14 cellular contexts compared by ENCODE assay signal in the genomic region with DNA sequence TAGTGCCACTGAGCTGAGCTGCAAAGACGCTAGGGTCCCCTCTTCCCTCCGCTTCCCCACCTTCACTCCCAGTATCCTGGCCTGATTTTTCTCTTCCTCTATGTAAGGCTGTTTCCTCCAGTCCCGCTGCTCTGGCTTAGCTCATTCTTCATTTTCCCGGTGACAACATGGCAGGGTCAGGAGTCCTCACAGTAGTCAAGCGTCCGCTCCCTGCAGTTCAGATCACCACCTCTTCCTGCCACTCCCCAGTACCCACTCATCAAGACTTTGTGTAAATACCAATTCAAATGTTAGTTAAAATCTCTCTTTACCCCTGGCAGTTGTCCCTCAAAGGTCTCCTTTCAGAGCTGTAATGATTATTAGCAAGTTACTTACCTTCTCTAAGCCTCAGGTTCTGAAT.
DNase-seq lines count a peak whose midpoint lies in the region; ATAC-seq and TF ChIP-seq lines count a peak whose summit lies in the region.
"Had no signal": no experiment of that assay in that cellular context is flagged by ENCODE, and none has a peak within 500 bp of the region (broad histone marks: within the 10 kb centered on the region; RNA-seq: fewer than 3 reads in every experiment).

No MANE protein-coding gene starts in this region.

- no peak for TF ChIP-seq POLR2A in thyroid gland (IDR thresholded peaks at IDR 0.05)

- ATAC-seq in GM23338, result no peak
- no peak for ATAC-seq in HG03354 (IDR thresholded peaks at IDR 0.05; ENCODE audit: poor library complexity, severe bottlenecking, unreplicated experiment)

- intact Hi-C loops in thyroid gland (cut with DNase I), result no loop called here

- TF ChIP-seq CTCF in GM23338 (conservative IDR thresholded peaks at IDR 0.05; ENCODE audit: low read depth in 2 of 2) (no peak), brain (conservative IDR thresholded peaks at IDR 0.05) (no peak), neural crest cell (conservative IDR thresholded peaks at IDR 0.05) (no peak), coronary artery (IDR thresholded peaks at IDR 0.05) (no peak), thyroid gland (IDR thresholded peaks at IDR 0.05) (no peak)

- H3K79me2 ChIP-seq in GM23338 (replicated peaks; ENCODE audit: insufficient read depth), result no peaks in the 10 kb centered on the region

- H3K4me3 ChIP-seq in GM23338, result no peak overlapping the region
- H3K4me3 ChIP-seq in coronary artery, result no peak overlapping the region
- H3K4me3 ChIP-seq in thyroid gland (replicated peaks in 1 of 3), result no peak overlapping the region

- H3K9me3 ChIP-seq in thyroid gland, result no peaks in the 10 kb centered on the region

- peak overlapping the region; percentile 56; the same call in 1 of the 2 replicates for H2AFZ ChIP-seq in GM23338

- DNase-seq in GM23338 (ENCODE audit: low spot score) (no peak), NCI-H146 treated with DMSO at 0.1 percent for 48 hours (lab: John Stamatoyannopoulos, UW; ENCODE audit: unreplicated experiment) (peak; percentile 80), neural crest cell (ENCODE audit: low read depth, low spot score) (no peak), coronary artery (ENCODE audit: low spot score) (no peak), 8988T (no peak), thyroid gland (no peak)
- DNase-seq: CD8-positive, alpha-beta memory T cell; DMS53; GF-D8; H7 had no signal

- H3K4me3 Mint-ChIP-seq in GM23338 (no peak overlapping the region), brain (no peak overlapping the region), neural crest cell (no peak overlapping the region)
- H3K4me3 Mint-ChIP-seq: CD14-positive monocyte; CD8-positive, alpha-beta memory T cell; IgD-negative memory B cell had no signal

- H3K9me3 Mint-ChIP-seq in GM23338 (no peaks in the 10 kb centered on the region; the same call in 2 of the 3 replicates), brain (peaks cover 0 to 2% (median 0%) of the 10 kb centered on the region in 5 experiments), neural crest cell (no peaks in the 10 kb centered on the region)
- H3K9me3 Mint-ChIP-seq: IgD-negative memory B cell had no signal

- 67 to 74% methylated on average over 6 of the region's 6 CpGs for WGBS in thyroid gland, 2 donors

- H3K4me2 ChIP-seq in GM23338, result no peak overlapping the region

- H4K20me1 ChIP-seq in GM23338 (replicated peaks; ENCODE audit: insufficient read depth), result no peaks in the 10 kb centered on the region

- H3K4me1 ChIP-seq in GM23338 (ENCODE audit: insufficient read depth), result peaks cover under 1% of the 10 kb centered on the region
- H3K4me1 ChIP-seq in thyroid gland, result no peaks in the 10 kb centered on the region

- no peak overlapping the region for H3K27ac ChIP-seq in GM23338 (ENCODE audit: low read depth)
- no peak overlapping the region for H3K27ac ChIP-seq in coronary artery
- no peak overlapping the region for H3K27ac ChIP-seq in thyroid gland

- H3K36me3 ChIP-seq in GM23338 (ENCODE audit: insufficient read depth) (no peaks in the 10 kb centered on the region), thyroid gland (no peaks in the 10 kb centered on the region)

- H3K27me3 Mint-ChIP-seq in GM23338 (ENCODE audit: insufficient read depth, low read depth, poor library complexity) (peaks cover 3% of the 10 kb centered on the region), brain (peaks cover 3% of the 10 kb centered on the region), neural crest cell (ENCODE audit: low read depth) (no peaks in the 10 kb centered on the region)
- H3K27me3 Mint-ChIP-seq: IgD-negative memory B cell had no signal

- H3K27me3 ChIP-seq in GM23338 (ENCODE audit: insufficient read depth), result no peaks in the 10 kb centered on the region
- H3K27me3 ChIP-seq in thyroid gland, result no peaks in the 10 kb centered on the region

- H3K27ac Mint-ChIP-seq in GM23338, result peak overlapping the region; percentile 28; the same call in 1 of the 2 replicates
- peak overlapping the region; percentile 4 to 84 (median 54) for H3K27ac Mint-ChIP-seq in brain
- peak overlapping the region; percentile 47 for H3K27ac Mint-ChIP-seq in neural crest cell (ENCODE audit: unreplicated experiment)
- H3K27ac Mint-ChIP-seq: CD14-positive monocyte; CD8-positive, alpha-beta memory T cell; IgD-negative memory B cell had no signal

- H3K4me1 Mint-ChIP-seq in GM23338 (peaks cover 15% of the 10 kb centered on the region), brain (peaks cover 69% of the 10 kb centered on the region), neural crest cell (peaks cover 21% of the 10 kb centered on the region)
- H3K4me1 Mint-ChIP-seq: CD14-positive monocyte; CD8-positive, alpha-beta memory T cell; IgD-negative memory B cell had no signal

- H3F3A ChIP-seq in GM23338 (replicated peaks; ENCODE audit: low read depth), result no peaks in the 10 kb centered on the region

- no peaks in the 10 kb centered on the region for H3K9me2 ChIP-seq in GM23338 (ENCODE audit: insufficient read depth)

- no peaks in the 10 kb centered on the region for H3K36me3 Mint-ChIP-seq in GM23338 (ENCODE audit: low read depth)
- H3K36me3 Mint-ChIP-seq in brain, result no peaks in the 10 kb centered on the region
- H3K36me3 Mint-ChIP-seq in neural crest cell (ENCODE audit: low read depth), result no peaks in the 10 kb centered on the region
- H3K36me3 Mint-ChIP-seq: CD14-positive monocyte; CD8-positive, alpha-beta memory T cell; IgD-negative memory B cell had no signal

TF ChIP-seq in GM23338, 12 proteins besides CTCF, POLR2A, EP300 and RAD21 (continues in another document):
- no peak for TF ChIP-seq EZH2phosphoT487 (IDR thresholded peaks at IDR 0.05; ENCODE audit: unreplicated experiment)
- no peak for TF ChIP-seq POLR2AphosphoS5 (IDR thresholded peaks at IDR 0.05; ENCODE audit: low read depth)
- TF ChIP-seq JUNB (IDR thresholded peaks at IDR 0.05; ENCODE audit: unreplicated experiment), result no peak
- TF ChIP-seq, protein P1, sequence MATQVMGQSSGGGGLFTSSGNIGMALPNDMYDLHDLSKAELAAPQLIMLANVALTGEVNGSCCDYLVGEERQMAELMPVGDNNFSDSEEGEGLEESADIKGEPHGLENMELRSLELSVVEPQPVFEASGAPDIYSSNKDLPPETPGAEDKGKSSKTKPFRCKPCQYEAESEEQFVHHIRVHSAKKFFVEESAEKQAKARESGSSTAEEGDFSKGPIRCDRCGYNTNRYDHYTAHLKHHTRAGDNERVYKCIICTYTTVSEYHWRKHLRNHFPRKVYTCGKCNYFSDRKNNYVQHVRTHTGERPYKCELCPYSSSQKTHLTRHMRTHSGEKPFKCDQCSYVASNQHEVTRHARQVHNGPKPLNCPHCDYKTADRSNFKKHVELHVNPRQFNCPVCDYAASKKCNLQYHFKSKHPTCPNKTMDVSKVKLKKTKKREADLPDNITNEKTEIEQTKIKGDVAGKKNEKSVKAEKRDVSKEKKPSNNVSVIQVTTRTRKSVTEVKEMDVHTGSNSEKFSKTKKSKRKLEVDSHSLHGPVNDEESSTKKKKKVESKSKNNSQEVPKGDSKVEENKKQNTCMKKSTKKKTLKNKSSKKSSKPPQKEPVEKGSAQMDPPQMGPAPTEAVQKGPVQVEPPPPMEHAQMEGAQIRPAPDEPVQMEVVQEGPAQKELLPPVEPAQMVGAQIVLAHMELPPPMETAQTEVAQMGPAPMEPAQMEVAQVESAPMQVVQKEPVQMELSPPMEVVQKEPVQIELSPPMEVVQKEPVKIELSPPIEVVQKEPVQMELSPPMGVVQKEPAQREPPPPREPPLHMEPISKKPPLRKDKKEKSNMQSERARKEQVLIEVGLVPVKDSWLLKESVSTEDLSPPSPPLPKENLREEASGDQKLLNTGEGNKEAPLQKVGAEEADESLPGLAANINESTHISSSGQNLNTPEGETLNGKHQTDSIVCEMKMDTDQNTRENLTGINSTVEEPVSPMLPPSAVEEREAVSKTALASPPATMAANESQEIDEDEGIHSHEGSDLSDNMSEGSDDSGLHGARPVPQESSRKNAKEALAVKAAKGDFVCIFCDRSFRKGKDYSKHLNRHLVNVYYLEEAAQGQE (IDR thresholded peaks at IDR 0.05; ENCODE audit: unreplicated experiment), result no peak
- TF ChIP-seq STAT1 (IDR thresholded peaks at IDR 0.05; ENCODE audit: unreplicated experiment), result no peak
- no peak for TF ChIP-seq ZNF114 (CRISPR knock-in tag; IDR thresholded peaks at IDR 0.05)
- TF ChIP-seq CREB1 (CRISPR knock-in tag; IDR thresholded peaks at IDR 0.05; ENCODE audit: low read depth), result no peak
- no peak for TF ChIP-seq ZNF331 (CRISPR knock-in tag; IDR thresholded peaks at IDR 0.05; ENCODE audit: low read depth)
